ENCODE assay signal across 27 cellular contexts in the genomic region with DNA sequence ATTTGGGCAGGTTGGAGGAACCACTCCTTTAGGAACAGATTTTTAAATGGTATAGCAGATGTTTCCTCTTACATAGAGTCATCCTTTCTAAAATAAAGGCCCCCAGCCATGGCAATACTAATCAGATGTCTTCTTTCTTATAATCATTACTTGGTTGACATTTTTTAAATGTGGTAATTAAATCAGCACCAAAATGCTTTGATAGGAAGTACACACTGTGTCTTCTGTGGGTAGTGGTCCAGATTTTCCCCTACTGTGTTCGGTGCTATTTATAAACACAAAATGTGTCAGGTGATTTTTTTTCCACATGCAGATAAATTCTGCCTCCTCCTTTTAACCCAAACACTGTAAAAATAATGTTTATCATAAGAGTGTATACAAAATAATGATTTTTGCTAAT.
"Had no signal": no experiment of that assay in that cellular context is flagged by ENCODE, and none has a peak within 500 bp of the region (broad histone marks: within the 10 kb centered on the region; RNA-seq: fewer than 3 reads in every experiment).

No MANE protein-coding gene starts in this region.

- H3K36me3 ChIP-seq: gastrocnemius medialis, neutrophil, pancreas, suprapubic skin, transverse colon, upper lobe of right lung, uterus had no signal

- H3K4me2 ChIP-seq: hepatocyte, smooth muscle cell had no signal

- H3K4me3 ChIP-seq: dorsolateral prefrontal cortex, gastrocnemius medialis, hepatocyte, lung, mucosa of descending colon, pancreas, smooth muscle cell, suprapubic skin, transverse colon, upper lobe of right lung had no signal

- H3K4me1 ChIP-seq: suprapubic skin, transverse colon, upper lobe of right lung, uterus had no signal

- H3K27ac ChIP-seq: dorsolateral prefrontal cortex, epithelial cell of prostate, hepatocyte, neutrophil, pancreas, suprapubic skin, transverse colon, upper lobe of right lung, uterus had no signal

- H3K27me3 ChIP-seq: dorsolateral prefrontal cortex, gastrocnemius medialis, hepatocyte, neutrophil, pancreas, suprapubic skin, transverse colon, upper lobe of right lung, uterus had no signal

- DNase-seq: dorsolateral prefrontal cortex; effector CD4-positive, alpha-beta T cell; foreskin fibroblast; gastrocnemius medialis; head of caudate nucleus; left colon; mucosa of descending colon; naive B cell; pancreas; stimulated activated CD4-positive, alpha-beta T cell treated with anti-CD3 and anti-CD28 coated beads, Interleukin-12 subunit alpha, Interleukin-12 subunit beta, amount 100 ng/mL, for 4 hours; stimulated activated CD4-positive, alpha-beta T cell treated with anti-CD3 and anti-CD28 coated beads, Interleukin-1b, Interleukin-23, amount 100 ng/mL, for 48 hours; stimulated activated CD4-positive, alpha-beta T cell treated with anti-CD3 and anti-CD28 coated beads, Interleukin-4, amount 100 ng/mL, for 1 hour; stimulated activated CD8-positive, alpha-beta memory T cell treated with anti-CD3 and anti-CD28 coated beads, Interleukin-4, amount 100 ng/mL, for 48 hours; stimulated activated naive CD4-positive, alpha-beta T cell; stimulated activated naive CD8-positive, alpha-beta T cell treated with anti-CD3 and anti-CD28 coated beads, Interleukin-15, amount 100 ng/mL, for 72 hours; transverse colon; upper lobe of right lung; uterus had no signal

- H2AFZ ChIP-seq: hepatocyte had no signal

- ATAC-seq: esophagus mucosa; gastrocnemius medialis; left colon; mucosa of descending colon; natural killer cell treated with Interleukin-12 subunit alpha and Interleukin-12 subunit beta and Interleukin-15 and Interleukin-18, amount 100 ng/mL, for 72 hours; pancreas; sciatic nerve; stimulated activated naive CD8-positive, alpha-beta T cell treated with anti-CD3 and anti-CD28 coated beads, Interleukin-15, amount 100 ng/mL, for 72 hours; upper lobe of right lung had no signal
